ENCODE assay signal across 15 cellular contexts in genomic region chr5:59829389-59829788, GRCh38.
DNase-seq lines count a peak whose midpoint lies in the region; ATAC-seq and TF ChIP-seq lines count a peak whose summit lies in the region.
"Had no signal": no experiment of that assay in that cellular context is flagged by ENCODE, and none has a peak within 500 bp of the region (broad histone marks: within the 10 kb centered on the region; RNA-seq: fewer than 3 reads in every experiment).

No MANE protein-coding gene starts in this region.

- H4K20me1 ChIP-seq in neural cell (ENCODE audit: insufficient read depth) = no peaks in the 10 kb centered on the region

- TF ChIP-seq EP300 in neural cell (conservative IDR thresholded peaks at IDR 0.05; ENCODE audit: poor library complexity, severe bottlenecking) = no peak

- H2AFZ ChIP-seq in neural cell (ENCODE audit: low read depth, low read length) = no peak overlapping the region

- no peak overlapping the region for H3K4me2 ChIP-seq in neural cell (ENCODE audit: low read length)

- H3K9me3 Mint-ChIP-seq in stimulated activated memory B cell treated with anti-CD40 and anti-IgM and Interleukin-4, amounts not matched to agents 10 μg/mL and 1 μg/mL and 100 μg/mL, for 72 hours = no peaks in the 10 kb centered on the region
- H3K9me3 Mint-ChIP-seq in immature natural killer cell = peaks cover 0 to 2% (median 0%) of the 10 kb centered on the region in 6 donors
- H3K9me3 Mint-ChIP-seq in naive thymus-derived CD8-positive, alpha-beta T cell = peaks cover 0 to 3% (median 0%) of the 10 kb centered on the region in 9 donors
- H3K9me3 Mint-ChIP-seq: activated naive CD4-positive, alpha-beta T cell treated with anti-CD3 and anti-CD28 coated beads, Interleukin-2, amount 10 ng/mL, durations not matched to agents 7 days and 5 days had no signal

- H3K9me3 ChIP-seq in neural cell (ENCODE audit: low read length) = no peaks in the 10 kb centered on the region

- no peaks in the 10 kb centered on the region for H3K79me2 ChIP-seq in neural cell (replicated peaks; ENCODE audit: insufficient read depth, low read length)

- H3K36me3 Mint-ChIP-seq in stimulated activated memory B cell treated with anti-CD40 and anti-IgM and Interleukin-4, amounts not matched to agents 10 μg/mL and 1 μg/mL and 100 μg/mL, for 72 hours = no peaks in the 10 kb centered on the region
- H3K36me3 Mint-ChIP-seq in immature natural killer cell = no peaks in the 10 kb centered on the region
- H3K36me3 Mint-ChIP-seq in naive thymus-derived CD8-positive, alpha-beta T cell = no peaks in the 10 kb centered on the region
- H3K36me3 Mint-ChIP-seq: activated naive CD4-positive, alpha-beta T cell treated with anti-CD3 and anti-CD28 coated beads, Interleukin-2, amount 10 ng/mL, durations not matched to agents 7 days and 5 days; CD4-positive, CD25-positive, alpha-beta regulatory T cell had no signal

- ATAC-seq in stimulated activated memory B cell treated with anti-CD40 and anti-IgM and Interleukin-4, amounts not matched to agents 10 μg/mL and 1 μg/mL and 100 μg/mL, for 72 hours = no peak
- ATAC-seq in naive thymus-derived CD8-positive, alpha-beta T cell = no peak

- no peak for TF ChIP-seq RAD21 in neural cell (conservative IDR thresholded peaks at IDR 0.05)

- peak overlapping the region; percentile 56 for H3K27ac ChIP-seq in neural cell (ENCODE audit: low read length)
- H3K27ac ChIP-seq: coronary artery had no signal

- no peaks in the 10 kb centered on the region for H3K27me3 ChIP-seq in neural cell (ENCODE audit: insufficient read depth, low read depth, low read length)

- H3F3A ChIP-seq in neural cell (ENCODE audit: insufficient read depth, low read length, poor library complexity, severe bottlenecking) = no peaks in the 10 kb centered on the region

- no peaks in the 10 kb centered on the region for H3K4me1 Mint-ChIP-seq in stimulated activated memory B cell treated with anti-CD40 and anti-IgM and Interleukin-4, amounts not matched to agents 10 μg/mL and 1 μg/mL and 100 μg/mL, for 72 hours
- no peaks in the 10 kb centered on the region for H3K4me1 Mint-ChIP-seq in immature natural killer cell
- no peaks in the 10 kb centered on the region for H3K4me1 Mint-ChIP-seq in naive thymus-derived CD8-positive, alpha-beta T cell
- H3K4me1 Mint-ChIP-seq: activated naive CD4-positive, alpha-beta T cell treated with anti-CD3 and anti-CD28 coated beads, Interleukin-2, amount 10 ng/mL, durations not matched to agents 7 days and 5 days; CD4-positive, CD25-positive, alpha-beta regulatory T cell had no signal

- H3K9ac ChIP-seq in neural cell (ENCODE audit: low read length) = peak overlapping the region; percentile 2

- DNase-seq in Daoy (ENCODE audit: low read depth) = peak; percentile 55
- peak; percentile 87 for DNase-seq in M059J (ENCODE audit: low read depth)
- DNase-seq in choroid plexus epithelial cell (ENCODE audit: low read depth) = peak; percentile 91
- DNase-seq in D341Med (ENCODE audit: low spot score) = no peak
- no peak for DNase-seq in immature natural killer cell
- DNase-seq in naive thymus-derived CD8-positive, alpha-beta T cell = no peak
- DNase-seq: activated naive CD4-positive, alpha-beta T cell treated with anti-CD3 and anti-CD28 coated beads, Interleukin-2, amount 10 ng/mL, durations not matched to agents 7 days and 5 days; CD4-positive, CD25-positive, alpha-beta regulatory T cell; midbrain; NCI-H2029 treated with DMSO at 0.1 percent for 48 hours; SHP77; stimulated activated CD4-positive, alpha-beta T cell treated with anti-CD3 and anti-CD28 coated beads, Interleukin-1b, Interleukin-23, amount 100 ng/mL, for 48 hours had no signal

- POLR2A ChIA-PET in naive thymus-derived CD8-positive, alpha-beta T cell (lab: Charles Lee) = no interaction called here

- H3K27me3 Mint-ChIP-seq in stimulated activated memory B cell treated with anti-CD40 and anti-IgM and Interleukin-4, amounts not matched to agents 10 μg/mL and 1 μg/mL and 100 μg/mL, for 72 hours = no peaks in the 10 kb centered on the region
- peaks cover 0 to 7% (median 3%) of the 10 kb centered on the region in 3 donors for H3K27me3 Mint-ChIP-seq in immature natural killer cell (ENCODE audit: low read depth in 3 of 3)
- H3K27me3 Mint-ChIP-seq in naive thymus-derived CD8-positive, alpha-beta T cell = peaks cover 7 to 17% (median 10%) of the 10 kb centered on the region in 5 donors
- H3K27me3 Mint-ChIP-seq: activated naive CD4-positive, alpha-beta T cell treated with anti-CD3 and anti-CD28 coated beads, Interleukin-2, amount 10 ng/mL, durations not matched to agents 7 days and 5 days had no signal

- no peak overlapping the region for H3K27ac Mint-ChIP-seq in stimulated activated memory B cell treated with anti-CD40 and anti-IgM and Interleukin-4, amounts not matched to agents 10 μg/mL and 1 μg/mL and 100 μg/mL, for 72 hours
- H3K27ac Mint-ChIP-seq in immature natural killer cell = no peak overlapping the region
- no peak overlapping the region for H3K27ac Mint-ChIP-seq in naive thymus-derived CD8-positive, alpha-beta T cell
- H3K27ac Mint-ChIP-seq: activated naive CD4-positive, alpha-beta T cell treated with anti-CD3 and anti-CD28 coated beads, Interleukin-2, amount 10 ng/mL, durations not matched to agents 7 days and 5 days; CD4-positive, CD25-positive, alpha-beta regulatory T cell had no signal

- no peak for TF ChIP-seq CTCF in choroid plexus epithelial cell (conservative IDR thresholded peaks at IDR 0.05; ENCODE audit: low read depth, low read length)
- no peak for TF ChIP-seq CTCF in neural cell (IDR thresholded peaks at IDR 0.05; ENCODE audit: poor library complexity, severe bottlenecking)

- H3K36me3 ChIP-seq in neural cell (ENCODE audit: insufficient read depth, low read length) = no peaks in the 10 kb centered on the region

- no peak overlapping the region for H3K4me3 Mint-ChIP-seq in stimulated activated memory B cell treated with anti-CD40 and anti-IgM and Interleukin-4, amounts not matched to agents 10 μg/mL and 1 μg/mL and 100 μg/mL, for 72 hours
- H3K4me3 Mint-ChIP-seq in immature natural killer cell = no peak overlapping the region
- H3K4me3 Mint-ChIP-seq in naive thymus-derived CD8-positive, alpha-beta T cell = no peak overlapping the region
- H3K4me3 Mint-ChIP-seq: activated naive CD4-positive, alpha-beta T cell treated with anti-CD3 and anti-CD28 coated beads, Interleukin-2, amount 10 ng/mL, durations not matched to agents 7 days and 5 days; CD4-positive, CD25-positive, alpha-beta regulatory T cell had no signal

- H3K9me2 ChIP-seq in neural cell (ENCODE audit: insufficient read depth, low read length) = no peaks in the 10 kb centered on the region

- no peak overlapping the region for H3K4me3 ChIP-seq in choroid plexus epithelial cell (ENCODE audit: low read depth, low read length)
- no peak overlapping the region for H3K4me3 ChIP-seq in neural cell (ENCODE audit: low read length)
- H3K4me3 ChIP-seq: coronary artery had no signal

TF ChIP-seq in neural cell, 6 proteins besides CTCF, POLR2A, EP300 and RAD21:
- TF ChIP-seq REST (IDR thresholded peaks at IDR 0.05; ENCODE audit: borderline replicate concordance) (no peak), POLR2AphosphoS5 (IDR thresholded peaks at IDR 0.05) (no peak), EZH2 (IDR thresholded peaks at IDR 0.05; ENCODE audit: borderline replicate concordance, insufficient read depth, low read length, poor library complexity, severe bottlenecking) (no peak), TAF1 (IDR thresholded peaks at IDR 0.05; ENCODE audit: low read depth) (no peak), MXI1 (conservative IDR thresholded peaks at IDR 0.05; ENCODE audit: poor library complexity, severe bottlenecking) (no peak), SMC3 (conservative IDR thresholded peaks at IDR 0.05; ENCODE audit: poor library complexity) (no peak)

Comparison
In these comparisons a context has a peak if more than half of its experiments do, and no peak if none do; other contexts are left out.
1. DNase-seq: peak in Daoy (single experiment), M059J (single experiment) and choroid plexus epithelial cell (single experiment); none in D341Med (single experiment), immature natural killer cell (0 of 3) and naive thymus-derived CD8-positive, alpha-beta T cell (0 of 10).